In genomic region chr17:2173005-2173404, GRCh38 we compare ENCODE assay signal across 12 cellular contexts.
DNase-seq lines count a peak whose midpoint lies in the region; FAIRE-seq and TF ChIP-seq lines count a peak whose summit lies in the region.
"Had no signal": no experiment of that assay in that cellular context is flagged by ENCODE, and none has a peak within 500 bp of the region (broad histone marks: within the 10 kb centered on the region; RNA-seq: fewer than 3 reads in every experiment).

No MANE protein-coding gene starts in this region.

- H3K4me2 ChIP-seq in keratinocyte (ENCODE audit: control insufficient read depth, extremely low read depth, insufficient read depth, low read depth, low read length): peak overlapping the region; percentile 64

- H3K9me3 Mint-ChIP-seq in HFFc6: no peaks in the 10 kb centered on the region
- H3K9me3 Mint-ChIP-seq: central memory CD8-positive, alpha-beta T cell had no signal

- H3K4me1 ChIP-seq in keratinocyte (ENCODE audit: control insufficient read depth, extremely low read depth, insufficient read depth, low read length): peaks cover 43% of the 10 kb centered on the region
- H3K4me1 ChIP-seq in spleen: peaks cover 21 to 66% (median 49%) of the 10 kb centered on the region in 6 donors

- H3K36me3 ChIP-seq in keratinocyte (ENCODE audit: control insufficient read depth in 2 of 2, extremely low read depth in 1 of 2, insufficient read depth in 2 of 2, low read length in 2 of 2) (peaks cover 17 to 23% of the 10 kb centered on the region in 2 experiments), spleen (peaks cover 0 to 95% (median 6%) of the 10 kb centered on the region in 6 donors)

- peaks cover 78% of the 10 kb centered on the region for H3K4me1 Mint-ChIP-seq in HFFc6 (ENCODE audit: low read depth)

- 70 to 89% (median 78%) methylated on average over 1 of the region's 1 CpG for WGBS in spleen, 5 donors

- intact Hi-C loops in spleen (cut with DNase I; ENCODE audit: low total_unique reads): loop anchor here (10.0 kb wide), 1 partner anchor 62 kb away; no protein-coding TSS in a partner anchor

- H3K27ac ChIP-seq in keratinocyte (ENCODE audit: control insufficient read depth, insufficient read depth, low read length) (peak overlapping the region; percentile 75), spleen (peak overlapping the region; percentile 29 to 85 (median 68))

- H3K27me3 Mint-ChIP-seq in HFFc6 (ENCODE audit: insufficient read depth): peaks cover 3% of the 10 kb centered on the region
- H3K27me3 Mint-ChIP-seq: central memory CD8-positive, alpha-beta T cell had no signal

- H3K4me3 Mint-ChIP-seq in HFFc6: peak overlapping the region; percentile 78
- H3K4me3 Mint-ChIP-seq: central memory CD8-positive, alpha-beta T cell had no signal

- H3K27me3 ChIP-seq in keratinocyte (ENCODE audit: control insufficient read depth, extremely low read depth, insufficient read depth, low read length): no peaks in the 10 kb centered on the region
- H3K27me3 ChIP-seq in spleen (replicated peaks in 1 of 7): no peaks in the 10 kb centered on the region

- DNase-seq in HFFc6 (peak; percentile 57), cardiac fibroblast (ENCODE audit: low read depth in 2 of 2) (peak; percentile 52 to 76), keratinocyte (ENCODE audit: low read depth, low spot score) (no peak), spleen (no peak), HTR-8/SVneo (ENCODE audit: insufficient read length, low spot score) (no peak), globus pallidus (ENCODE audit: low spot score) (no peak), Ammon's horn (ENCODE audit: low spot score) (no peak), iPS-NIHi11 (ENCODE audit: low spot score) (no peak)
- DNase-seq: activated CD4-positive, alpha-beta T cell treated with anti-CD3 and anti-CD28 coated beads, Interleukin-2, amount 50 U/mL, for 4 hours; DMS79; left colon had no signal

- H3K9ac ChIP-seq in keratinocyte (ENCODE audit: control insufficient read depth, extremely low read depth, insufficient read depth, low read length): peak overlapping the region; percentile 75

- TF ChIP-seq CTCF in HFFc6 (IDR thresholded peaks at IDR 0.05) (no peak), cardiac fibroblast (IDR thresholded peaks at IDR 0.05; ENCODE audit: low read depth, low read length) (no peak), keratinocyte (optimal IDR thresholded peaks at IDR 0.05 in 1 of 3, IDR thresholded peaks at IDR 0.05 in 1 of 3, conservative IDR thresholded peaks at IDR 0.05 in 1 of 3; ENCODE audit: extremely low read depth in 1 of 3, insufficient read depth in 2 of 3, low read length in 3 of 3) (no peak), spleen (IDR thresholded peaks at IDR 0.05 in 8 of 11, conservative IDR thresholded peaks at IDR 0.05 in 3 of 11) (no peak)

- FAIRE-seq in keratinocyte (lab: Jason Lieb, UNC) (peak; percentile 23), HTR-8/SVneo (lab: Jason Lieb, UNC) (no peak)

- peaks cover 26% of the 10 kb centered on the region for H3K36me3 Mint-ChIP-seq in HFFc6 (ENCODE audit: low read depth)

- H3K27ac Mint-ChIP-seq in HFFc6: peak overlapping the region; percentile 98

- no peaks in the 10 kb centered on the region for H3K9me3 ChIP-seq in keratinocyte (ENCODE audit: control insufficient read depth, low read depth, low read length)
- H3K9me3 ChIP-seq in spleen: no peaks in the 10 kb centered on the region

- H3K9me1 ChIP-seq in keratinocyte (ENCODE audit: control insufficient read depth, extremely low read depth, insufficient read depth, low read length): peaks cover 3% of the 10 kb centered on the region

- dilution Hi-C loops in keratinocyte (cut with MboI; ENCODE audit: extremely low pct_ligation_motif_present, low sequenced_read_pairs): no loop called here

- H3K79me2 ChIP-seq in keratinocyte (ENCODE audit: control insufficient read depth, insufficient read depth, low read length): no peaks in the 10 kb centered on the region

- no peaks in the 10 kb centered on the region for H4K20me1 ChIP-seq in keratinocyte (ENCODE audit: control insufficient read depth, extremely low read depth, insufficient read depth, low read length)

- H3K4me3 ChIP-seq in cardiac fibroblast (replicated peaks in 1 of 2; ENCODE audit: low read depth in 2 of 2, low read length in 2 of 2) (no peak overlapping the region), keratinocyte (ENCODE audit: control insufficient read depth in 2 of 3, extremely low read depth in 1 of 3, insufficient read depth in 2 of 3, low read depth in 1 of 3, low read length in 3 of 3) (no peak overlapping the region), spleen (no peak overlapping the region)

- no peak for TF ChIP-seq POLR2A in spleen (IDR thresholded peaks at IDR 0.05)

- H2AFZ ChIP-seq in keratinocyte (ENCODE audit: control insufficient read depth, low read length): no peak overlapping the region

Comparison
In these comparisons a context has a peak if more than half of its experiments do, and no peak if none do; other contexts are left out.
1. DNase-seq: peak in HFFc6 (single experiment) and cardiac fibroblast (2 of 2); none in keratinocyte (single experiment), spleen (single experiment), HTR-8/SVneo (single experiment), globus pallidus (single experiment), Ammon's horn (single experiment) and iPS-NIHi11 (single experiment).